In the genomic region with DNA sequence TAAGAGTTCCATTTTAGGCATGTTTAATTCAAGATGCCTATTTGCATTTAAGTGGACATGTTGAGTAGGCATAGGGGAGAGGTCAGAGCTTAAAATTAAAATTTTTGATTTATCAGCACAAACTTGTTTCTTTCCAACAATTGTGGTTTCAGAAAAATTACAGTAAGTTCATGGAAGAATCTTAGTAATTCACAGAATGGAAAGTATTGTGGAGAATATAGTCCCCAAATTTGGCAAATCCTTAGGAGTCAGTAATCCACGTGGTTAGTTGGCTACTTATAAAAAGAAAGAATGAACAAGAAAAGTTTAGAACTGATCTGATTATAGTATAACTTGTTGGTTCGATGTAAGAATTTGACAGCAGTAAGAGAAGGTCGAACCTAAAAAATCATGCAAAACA, we compare ENCODE assay signal across 33 cellular contexts.
"Had no signal": no experiment of that assay in that cellular context is flagged by ENCODE, and none has a peak within 500 bp of the region (broad histone marks: within the 10 kb centered on the region; RNA-seq: fewer than 3 reads in every experiment).

No MANE protein-coding gene starts in this region.

- DNase-seq: activated CD4-positive, alpha-beta memory T cell treated with anti-CD3 and anti-CD28 coated beads, Interleukin-2, amount 10 ng/mL, durations not matched to agents 7 days and 5 days; activated CD4-positive, alpha-beta T cell treated with anti-CD3 and anti-CD28 coated beads for 1 hour; activated CD4-positive, alpha-beta T cell treated with anti-CD3 and anti-CD28 coated beads for 36 hours; activated CD4-positive, alpha-beta T cell treated with anti-CD3 and anti-CD28 coated beads for 48 hours; activated CD4-positive, alpha-beta T cell treated with anti-CD3 and anti-CD28 coated beads, Interleukin-2, amount 10 ng/mL, durations not matched to agents 7 days and 5 days; activated CD4-positive, alpha-beta T cell treated with anti-CD3 and anti-CD28 coated beads, Interleukin-2, amount 50 U/mL, for 48 hours; activated CD4-positive, CD25-positive, alpha-beta regulatory T cell; activated CD8-positive, alpha-beta memory T cell treated with anti-CD3 and anti-CD28 coated beads for 24 hours; activated CD8-positive, alpha-beta memory T cell treated with anti-CD3 and anti-CD28 coated beads, Interleukin-2, amount 10 ng/mL, durations not matched to agents 7 days and 5 days; activated CD8-positive, alpha-beta memory T cell treated with anti-CD3 and anti-CD28 coated beads, Interleukin-2, amount 50 U/mL, for 48 hours; activated CD8-positive, alpha-beta T cell treated with anti-CD3 and anti-CD28 coated beads, Interleukin-2, amount 10 ng/mL, durations not matched to agents 7 days and 5 days; activated effector memory CD4-positive, alpha-beta T cell treated with anti-CD3 and anti-CD28 coated beads, Interleukin-2, amount 50 U/mL, for 16 hours; activated gamma-delta T cell treated with Interleukin-2 at 50 U/mL for 16 hours; activated naive CD4-positive, alpha-beta T cell; activated naive CD4-positive, alpha-beta T cell treated with anti-CD3 and anti-CD28 coated beads for 36 hours; activated naive CD4-positive, alpha-beta T cell treated with anti-CD3 and anti-CD28 coated beads, Interleukin-2, amount 50 U/mL, for 16 hours; activated naive CD8-positive, alpha-beta T cell treated with anti-CD3 and anti-CD28 coated beads for 36 hours; activated T-cell treated with anti-CD3 and anti-CD28 coated beads, Interleukin-2, amount 50 U/mL, for 4 hours; activated T-cell treated with anti-CD3 and anti-CD28 coated beads, Interleukin-2, amount 50 U/mL, for 72 hours; amygdala; anterior cingulate cortex; caudate nucleus; cerebellar nuclear complex; T-helper 1 cell; T-helper 2 cell; T-helper 9 cell; WERI-Rb-1 had no signal

- ATAC-seq: activated CD4-positive, alpha-beta T cell treated with anti-CD3 and anti-CD28 coated beads for 36 hours; activated CD4-positive, CD25-positive, alpha-beta regulatory T cell treated with anti-CD3 and anti-CD28 coated beads, Interleukin-2, amount 50 U/mL, for 24 hours; activated CD8-positive, alpha-beta memory T cell treated with anti-CD3 and anti-CD28 coated beads, Interleukin-2, amount 10 ng/mL, durations not matched to agents 7 days and 5 days; activated CD8-positive, alpha-beta T cell treated with anti-CD3 and anti-CD28 coated beads, Interleukin-2, amount 10 ng/mL, durations not matched to agents 7 days and 5 days; activated naive CD4-positive, alpha-beta T cell treated with anti-CD3 and anti-CD28 coated beads, Interleukin-2, amount 50 U/mL, for 72 hours; activated T-cell treated with anti-CD3 and anti-CD28 coated beads, Interleukin-2, amount 50 U/mL, for 4 hours; activated T-cell treated with anti-CD3 and anti-CD28 coated beads, Interleukin-2, amount 50 U/mL, for 72 hours; activated T-helper 17 cell treated with anti-CD3 and anti-CD28 coated beads, Interleukin-2, amount 50 U/mL, for 72 hours; WTC11 had no signal

- H3K9me3 ChIP-seq: ascending aorta had no signal

- H3K36me3 ChIP-seq: ascending aorta, cardiac muscle cell, WERI-Rb-1 had no signal

- H3K4me3 ChIP-seq: ascending aorta, cardiac muscle cell had no signal

- H3K27me3 ChIP-seq: ascending aorta, cardiac muscle cell had no signal

- H3K27ac ChIP-seq: ascending aorta, cardiac muscle cell, WERI-Rb-1 had no signal

- H3K4me1 ChIP-seq: ascending aorta had no signal
